In the genomic region with DNA sequence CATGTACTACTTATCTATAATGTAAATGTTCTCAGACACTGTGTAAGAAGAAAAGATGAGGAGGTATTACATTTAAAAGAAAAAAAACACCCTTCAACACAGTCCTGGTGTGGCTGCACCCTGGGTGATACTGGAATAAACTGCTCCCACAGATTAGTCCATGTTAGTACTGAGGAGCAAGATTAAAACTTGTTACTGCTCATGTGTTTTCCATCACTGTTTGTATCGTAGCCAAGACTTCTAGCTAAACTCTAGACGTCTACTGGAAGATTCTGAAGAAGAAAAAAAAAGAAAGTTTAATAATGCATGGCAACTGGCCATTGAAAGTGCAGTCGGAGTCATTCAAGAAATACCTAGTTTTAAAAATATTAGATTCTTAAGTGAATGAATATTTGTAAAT, we compare ENCODE assay signal across 12 cellular contexts. TPM values are rescaled to one million over a fixed set of nuclear protein-coding genes. Genes with fewer than 3 reads are reported as not detected.
DNase-seq lines count a peak whose midpoint lies in the region; ATAC-seq, FAIRE-seq and TF ChIP-seq lines count a peak whose summit lies in the region.
"Had no signal": no experiment of that assay in that cellular context is flagged by ENCODE, and none has a peak within 500 bp of the region (broad histone marks: within the 10 kb centered on the region; RNA-seq: fewer than 3 reads in every experiment).

A gene (minus strand): TSS at position 171 of the 400 bp plus-strand sequence.

- no peak within 1 kb of the TSS for H3K56ac ChIP-seq in mesendoderm (ENCODE audit: low read length)

- no peak within 1 kb of the TSS for H2BK5ac ChIP-seq in mesendoderm (ENCODE audit: low read length)

- H3K9ac ChIP-seq in astrocyte (ENCODE audit: low read length) = peak within 1 kb of the TSS; percentile 1
- H3K9ac ChIP-seq in mesendoderm (ENCODE audit: low read length) = no peak within 1 kb of the TSS

- H3K27me3 Mint-ChIP-seq in Calu3 (ENCODE audit: unreplicated experiment) = no peaks in the 10 kb centered on the region
- H3K27me3 Mint-ChIP-seq in astrocyte (ENCODE audit: low read depth, unreplicated experiment) = no peaks in the 10 kb centered on the region
- H3K27me3 Mint-ChIP-seq: CD4-positive, alpha-beta T cell had no signal

- no peak within 1 kb of the TSS for H3K18ac ChIP-seq in mesendoderm (ENCODE audit: low read length)

- TF ChIP-seq CTCF in Calu3 (IDR thresholded peaks at IDR 0.05; ENCODE audit: unreplicated experiment) (no peak), astrocyte (IDR thresholded peaks at IDR 0.05; ENCODE audit: insufficient read depth, low read depth, low read length) (no peak), gastrocnemius medialis (IDR thresholded peaks at IDR 0.05 in 4 of 5, conservative IDR thresholded peaks at IDR 0.05 in 1 of 5) (no peak)

- H3K27ac ChIP-seq in astrocyte (ENCODE audit: low read depth, low read length) = no peak within 1 kb of the TSS
- H3K27ac ChIP-seq in gastrocnemius medialis = peak within 1 kb of the TSS; percentile 12 to 64 (median 55)
- H3K27ac ChIP-seq in mesendoderm (ENCODE audit: low read depth, low read length) = no peak within 1 kb of the TSS

- H3K27ac Mint-ChIP-seq in Calu3 (ENCODE audit: unreplicated experiment) (peak within 1 kb of the TSS; percentile 83), astrocyte (ENCODE audit: unreplicated experiment) (peak within 1 kb of the TSS; percentile 88)
- H3K27ac Mint-ChIP-seq: CD4-positive, alpha-beta T cell had no signal

- H4K8ac ChIP-seq in mesendoderm (ENCODE audit: low read depth, low read length) = no peak within 1 kb of the TSS

- H3K79me2 ChIP-seq in astrocyte (ENCODE audit: insufficient read depth, low read length) (no peaks in the 10 kb centered on the region), mesendoderm (ENCODE audit: control insufficient read depth, insufficient read depth, low read length) (no peaks in the 10 kb centered on the region)

- TF ChIP-seq POLR2A in gastrocnemius medialis (IDR thresholded peaks at IDR 0.05) = no peak

- no peak within 1 kb of the TSS for H2AK5ac ChIP-seq in mesendoderm (ENCODE audit: low read length)

- H3K36me3 ChIP-seq in astrocyte (ENCODE audit: insufficient read depth, low read length) = no peaks in the 10 kb centered on the region
- no peaks in the 10 kb centered on the region for H3K36me3 ChIP-seq in gastrocnemius medialis
- no peaks in the 10 kb centered on the region for H3K36me3 ChIP-seq in mesendoderm (ENCODE audit: control insufficient read depth, insufficient read depth, low read length)

- ATAC-seq in gastrocnemius medialis (no peak), GM18907 (IDR thresholded peaks at IDR 0.05; ENCODE audit: unreplicated experiment) (no peak), HG03097 (IDR thresholded peaks at IDR 0.05; ENCODE audit: low FRiP score, unreplicated experiment) (no peak)

- no peak within 1 kb of the TSS for H3K4ac ChIP-seq in mesendoderm (ENCODE audit: low read depth, low read length)

- no peak for FAIRE-seq in astrocyte (lab: Jason Lieb, UNC)
- FAIRE-seq: bronchial epithelial cell had no signal

- H3K79me1 ChIP-seq in mesendoderm (ENCODE audit: low read length) = no peaks in the 10 kb centered on the region

- in situ Hi-C loops in gastrocnemius medialis (cut with MboI; ENCODE audit: low sequenced_read_pairs in 4 of 4) = no loop called here

- no peaks in the 10 kb centered on the region for H3K9me3 Mint-ChIP-seq in Calu3 (ENCODE audit: low read depth, unreplicated experiment)
- H3K9me3 Mint-ChIP-seq in astrocyte (ENCODE audit: unreplicated experiment) = no peaks in the 10 kb centered on the region
- H3K9me3 Mint-ChIP-seq: CD4-positive, alpha-beta T cell had no signal

- H3K36me3 Mint-ChIP-seq in Calu3 (ENCODE audit: insufficient read depth, unreplicated experiment) (no peaks in the 10 kb centered on the region), astrocyte (ENCODE audit: low read depth, unreplicated experiment) (no peaks in the 10 kb centered on the region)

- peaks cover 21% of the 10 kb centered on the region for H3K4me1 Mint-ChIP-seq in Calu3 (ENCODE audit: low read depth, unreplicated experiment)
- peaks cover 10% of the 10 kb centered on the region for H3K4me1 Mint-ChIP-seq in astrocyte (ENCODE audit: low read depth, unreplicated experiment)

- no peak within 1 kb of the TSS for H3K23ac ChIP-seq in mesendoderm (ENCODE audit: low read length)

- H3K9me3 ChIP-seq in astrocyte (ENCODE audit: insufficient read depth, low read depth, low read length) (no peaks in the 10 kb centered on the region), gastrocnemius medialis (no peaks in the 10 kb centered on the region)

- no TSS peak for BruUV-seq in Calu3 (replicated peaks; lab: Mats Ljungman, UMichigan)

- no peak within 1 kb of the TSS for H4K5ac ChIP-seq in mesendoderm (ENCODE audit: low read length)

- H3K4me2 ChIP-seq in astrocyte (ENCODE audit: low read length) (peak within 1 kb of the TSS; percentile 70), mesendoderm (ENCODE audit: low read length) (no peak within 1 kb of the TSS)

- H2BK120ac ChIP-seq in mesendoderm (ENCODE audit: low read depth, low read length) = no peak within 1 kb of the TSS

- intact Hi-C loops in Calu3 (cut with micrococcal nuclease; ENCODE audit: unreplicated experiment) = no loop called here
- intact Hi-C loops in cardiac septum (cut with DNase I) = no loop called here
- intact Hi-C loops in gastrocnemius medialis (cut with DNase I; ENCODE audit: low total_unique reads) = no loop called here

- CTCF ChIA-PET in Calu3 (lab: Charles Lee) = no interaction called here

- no CpG with 5 or more reads among the region's 3 CpGs for WGBS in mesendoderm (ENCODE audit: extremely low coverage, insufficient coverage, low lambda C conversion rate)

- no peak within 1 kb of the TSS for H2BK15ac ChIP-seq in mesendoderm (replicated peaks; ENCODE audit: low read depth)

- H3K4me3 ChIP-seq in astrocyte (ENCODE audit: insufficient read depth, low read depth, low read length) = no peak within 1 kb of the TSS
- peak within 1 kb of the TSS in 2 of 4 donors; percentile 11 to 26 for H3K4me3 ChIP-seq in gastrocnemius medialis
- no peak within 1 kb of the TSS for H3K4me3 ChIP-seq in mesendoderm (ENCODE audit: low read length)

- H4K20me1 ChIP-seq in astrocyte (ENCODE audit: insufficient read depth, low read length) = no peaks in the 10 kb centered on the region

- H3K27me3 ChIP-seq in astrocyte (ENCODE audit: insufficient read depth, low read length) = no peaks in the 10 kb centered on the region
- no peaks in the 10 kb centered on the region for H3K27me3 ChIP-seq in gastrocnemius medialis
- H3K27me3 ChIP-seq in mesendoderm (ENCODE audit: insufficient read depth, low read length, poor library complexity) = no peaks in the 10 kb centered on the region

- H3K4me1 ChIP-seq in astrocyte (ENCODE audit: insufficient read depth, low read length) = peaks cover 22% of the 10 kb centered on the region
- peaks cover 13 to 24% of the 10 kb centered on the region in 2 donors for H3K4me1 ChIP-seq in gastrocnemius medialis
- H3K4me1 ChIP-seq in mesendoderm (ENCODE audit: control insufficient read depth, low read depth, low read length) = no peaks in the 10 kb centered on the region

- H3K4me3 Mint-ChIP-seq in Calu3 (ENCODE audit: low read depth, unreplicated experiment) (peak within 1 kb of the TSS; percentile 11), astrocyte (ENCODE audit: unreplicated experiment) (no peak within 1 kb of the TSS)
- H3K4me3 Mint-ChIP-seq: CD4-positive, alpha-beta T cell had no signal

- H2AFZ ChIP-seq in astrocyte (ENCODE audit: low read depth, low read length) = no peak within 1 kb of the TSS

- no peak for DNase-seq in Calu3
- peak; percentile 73 for DNase-seq in astrocyte (ENCODE audit: low read depth)
- no peak for DNase-seq in cardiac septum (ENCODE audit: low spot score)
- DNase-seq in gastrocnemius medialis = no peak
- no peak for DNase-seq in mesendoderm
- no peak for DNase-seq in RKO (ENCODE audit: low spot score)
- DNase-seq: activated T-cell treated with anti-CD3 and anti-CD28 coated beads for 4 hours; CD4-positive, alpha-beta T cell; NCI-H69 had no signal

RNA-seq across cellular contexts. Expression of the gene that starts here (rescaled TPM):
- total RNA-seq in Calu3 (2022) (not detected in 2 replicates), astrocyte (not detected in 2 replicates), cardiac septum (30.3 TPM), gastrocnemius medialis (1 to 10 TPM; 1.4 to 4.2 (median 3.1) TPM)
- not detected for polyA plus RNA-seq in mesendoderm (2013, experiment 1 of 2)
- not detected for polyA plus RNA-seq in mesendoderm (2013, experiment 2 of 2)
- total RNA-seq: bronchial epithelial cell; CD4-positive, alpha-beta T cell had no signal

Comparison
In these comparisons a context has a peak if more than half of its experiments do, and no peak if none do; other contexts are left out.
1. Peak in DNase-seq, H3K9ac ChIP-seq and H3K4me2 ChIP-seq in astrocyte; RNA of the gene not detected or under 1 TPM.
2. H3K27ac ChIP-seq: peak in gastrocnemius medialis (4 of 4); none in astrocyte (single experiment) and mesendoderm (single experiment).